20 cellular contexts compared by ENCODE assay signal in genomic region chr3:47752716-47753115, GRCh38. TPM values are rescaled to one million over a fixed set of nuclear protein-coding genes. Genes with fewer than 3 reads are reported as not detected.
DNase-seq lines count a peak whose midpoint lies in the region; ATAC-seq and TF ChIP-seq lines count a peak whose summit lies in the region.
"Had no signal": no experiment of that assay in that cellular context is flagged by ENCODE, and none has a peak within 500 bp of the region (broad histone marks: within the 10 kb centered on the region; RNA-seq: fewer than 3 reads in every experiment).

No MANE protein-coding gene starts in this region.

- ATAC-seq in GM21723 (IDR thresholded peaks at IDR 0.05; ENCODE audit: unreplicated experiment) = no peak

- no peak overlapping the region for H2AK5ac ChIP-seq in trophoblast cell (ENCODE audit: low read length)

- no peaks in the 10 kb centered on the region for H3K4me1 Mint-ChIP-seq in endodermal cell

- peak overlapping the region; percentile 4 for H3K27ac Mint-ChIP-seq in endodermal cell
- H3K27ac Mint-ChIP-seq: HFFc6 had no signal

- H3K27me3 ChIP-seq in endodermal cell (ENCODE audit: control insufficient read depth, insufficient read depth, low read length, poor library complexity, severe bottlenecking) (no peaks in the 10 kb centered on the region), trophoblast cell (ENCODE audit: insufficient read depth, low read length) (no peaks in the 10 kb centered on the region), skeletal muscle tissue (ENCODE audit: control insufficient read depth in 3 of 3, insufficient read depth in 3 of 3, low read length in 3 of 3) (no peaks in the 10 kb centered on the region)
- H3K27me3 ChIP-seq: BLaER1 had no signal

- peak overlapping the region; percentile 58 for H3K4ac ChIP-seq in trophoblast cell (ENCODE audit: low read depth, low read length)

- H3K27ac ChIP-seq in HEK293 (ENCODE audit: extremely low read depth, low read depth, low read length) (no peak overlapping the region), endodermal cell (ENCODE audit: low read depth, low read length) (no peak overlapping the region), trophoblast cell (ENCODE audit: low read depth, low read length) (no peak overlapping the region), skeletal muscle tissue (ENCODE audit: low read depth, low read length) (peak overlapping the region; percentile 76)
- H3K27ac ChIP-seq: BLaER1, GM23248, HL-60 had no signal

- no peak for TF ChIP-seq CTCF in HEK293 (tag by site-specific recombination; IDR thresholded peaks at IDR 0.05)
- TF ChIP-seq CTCF in endodermal cell (conservative IDR thresholded peaks at IDR 0.05) = no peak

- no peak overlapping the region for H3K23ac ChIP-seq in trophoblast cell (ENCODE audit: low read length)

- H2BK12ac ChIP-seq in trophoblast cell (ENCODE audit: low read length) = no peak overlapping the region

- no peaks in the 10 kb centered on the region for H3K9me3 ChIP-seq in HEK293 (ENCODE audit: control insufficient read depth, insufficient read depth, low read depth, low read length)
- H3K9me3 ChIP-seq in endodermal cell (ENCODE audit: control insufficient read depth, low read length) = no peaks in the 10 kb centered on the region
- H3K9me3 ChIP-seq in trophoblast cell (ENCODE audit: insufficient read depth, low read depth, low read length) = no peaks in the 10 kb centered on the region
- no peaks in the 10 kb centered on the region for H3K9me3 ChIP-seq in skeletal muscle tissue (ENCODE audit: control insufficient read depth in 3 of 3, low read length in 3 of 3)
- H3K9me3 ChIP-seq: BLaER1 had no signal

- H3K4me1 ChIP-seq in HEK293 (ENCODE audit: control insufficient read depth, insufficient read depth, low read length) (no peaks in the 10 kb centered on the region), endodermal cell (ENCODE audit: control insufficient read depth, insufficient read depth, low read length) (no peaks in the 10 kb centered on the region), trophoblast cell (ENCODE audit: control insufficient read depth in 1 of 2, insufficient read depth in 2 of 2, low read length in 2 of 2) (no peaks in the 10 kb centered on the region), skeletal muscle tissue (ENCODE audit: control insufficient read depth in 3 of 3, insufficient read depth in 3 of 3, low read length in 3 of 3) (peaks cover 0 to 6% (median 0%) of the 10 kb centered on the region in 3 donors)
- H3K4me1 ChIP-seq: BLaER1 had no signal

- no peak overlapping the region for H4K8ac ChIP-seq in trophoblast cell (ENCODE audit: low read depth, low read length)

- no peaks in the 10 kb centered on the region for H3K9me3 Mint-ChIP-seq in endodermal cell
- H3K9me3 Mint-ChIP-seq: HFFc6 had no signal

- no peak overlapping the region for H3K4me3 Mint-ChIP-seq in endodermal cell
- H3K4me3 Mint-ChIP-seq: CD14-positive monocyte; CD4-positive, alpha-beta memory T cell; HFFc6 had no signal

- POLR2A ChIA-PET in HEK293 (lab: Yijun Ruan, JAX) = no interaction called here

- H4K91ac ChIP-seq in trophoblast cell (ENCODE audit: low read depth, low read length) = no peak overlapping the region

- H2AFZ ChIP-seq in trophoblast cell (ENCODE audit: insufficient read depth, low read length, poor library complexity) = no peak overlapping the region
- H2AFZ ChIP-seq: GM23248 had no signal

- H3K4me3 ChIP-seq in HEK293 (ENCODE audit: low read depth, low read length) (no peak overlapping the region), endodermal cell (ENCODE audit: low read length) (no peak overlapping the region), trophoblast cell (ENCODE audit: low read depth, low read length) (no peak overlapping the region), skeletal muscle tissue (ENCODE audit: low read length in 3 of 3) (no peak overlapping the region)
- H3K4me3 ChIP-seq: BLaER1, GM23248 had no signal

- peaks cover 38% of the 10 kb centered on the region for H3K36me3 Mint-ChIP-seq in endodermal cell (ENCODE audit: low read depth)

- H2BK5ac ChIP-seq in trophoblast cell (ENCODE audit: low read depth, low read length, poor library complexity) = no peak overlapping the region

- H4K12ac ChIP-seq in trophoblast cell (ENCODE audit: low read depth, low read length) = no peak overlapping the region

- H3K36me3 ChIP-seq in HEK293 (ENCODE audit: control insufficient read depth in 2 of 2, insufficient read depth in 1 of 2, low read length in 2 of 2) (peaks cover 13 to 19% of the 10 kb centered on the region in 2 experiments; a peak in 2 of 3 replicates), endodermal cell (ENCODE audit: control insufficient read depth, insufficient read depth, low read length) (peaks cover 53% of the 10 kb centered on the region), trophoblast cell (ENCODE audit: control insufficient read depth in 1 of 2, insufficient read depth in 2 of 2, low read length in 2 of 2) (peaks cover 6 to 22% of the 10 kb centered on the region in 2 experiments), skeletal muscle tissue (ENCODE audit: control insufficient read depth in 3 of 3, insufficient read depth in 3 of 3, low read length in 3 of 3) (peaks cover 0 to 7% (median 0%) of the 10 kb centered on the region in 3 donors)

- H3K14ac ChIP-seq in trophoblast cell (ENCODE audit: low read length) = no peak overlapping the region

- H2BK120ac ChIP-seq in trophoblast cell (ENCODE audit: insufficient read depth, low read length, poor library complexity) = no peak overlapping the region

- CTCF ChIA-PET in HEK293 (lab: Yijun Ruan, JAX) = no interaction called here

- DNase-seq in endodermal cell (no peak), trophoblast cell (no peak), NCI-H2107 (lab: John Stamatoyannopoulos, UW) (no peak), AG20443 (ENCODE audit: low spot score) (no peak), NCI-H510A treated with DMSO at 0.1 percent for 48 hours (lab: John Stamatoyannopoulos, UW) (no peak)
- DNase-seq: ACHN; AML-193; CD4-positive, alpha-beta memory T cell; DMS153; DMS79; GDM1; GM23248; HCEC 1CT; HFFc6 had no signal

- 92 to 97% methylated on average over 3 of the region's 3 CpGs for WGBS in endodermal cell (ENCODE audit: insufficient coverage in 1 of 2, insufficient read length in 1 of 2), 2 experiments
- WGBS in trophoblast cell (ENCODE audit: extremely low coverage, insufficient coverage, insufficient read length) = no CpG with 5 or more reads among the region's 3 CpGs

- H3K27me3 Mint-ChIP-seq in endodermal cell (ENCODE audit: insufficient read depth) = no peaks in the 10 kb centered on the region
- H3K27me3 Mint-ChIP-seq: CD4-positive, alpha-beta memory T cell had no signal

- no peaks in the 10 kb centered on the region for H3K79me1 ChIP-seq in trophoblast cell (ENCODE audit: low read length)

- peaks cover 11% of the 10 kb centered on the region for H3K79me2 ChIP-seq in trophoblast cell (ENCODE audit: control insufficient read depth, insufficient read depth, low read length, poor library complexity)

- H3K4me2 ChIP-seq in trophoblast cell (ENCODE audit: low read length) = no peak overlapping the region
- H3K4me2 ChIP-seq: BLaER1 had no signal

- H3K9ac ChIP-seq in endodermal cell (ENCODE audit: extremely low read depth, low read length, poor library complexity, severe bottlenecking) (no peak overlapping the region), trophoblast cell (ENCODE audit: low read length) (no peak overlapping the region), skeletal muscle tissue (ENCODE audit: low read depth in 1 of 3, low read length in 3 of 3) (peak overlapping the region in 1 of 3 donors; percentile 5)
- H3K9ac ChIP-seq: BLaER1, GM23248 had no signal

- H3K18ac ChIP-seq in trophoblast cell (ENCODE audit: low read length) = no peak overlapping the region

TF ChIP-seq in HEK293, 187 proteins besides CTCF, POLR2A, EP300 and RAD21:
- TF ChIP-seq ZBTB44 (tag by site-specific recombination; IDR thresholded peaks at IDR 0.05) (no peak), GLIS1 (tag by site-specific recombination; IDR thresholded peaks at IDR 0.05) (peak; percentile 17; the same call in 1 of the 2 replicates)

RNA-seq across cellular contexts. Expression of gene SMARCC1, which starts 29.0 kb away (rescaled TPM):
- total RNA-seq in endodermal cell (100 to 1,000 TPM; 200 to 231 TPM), skeletal muscle tissue (75.2 TPM)
- polyA plus RNA-seq in endodermal cell (2013, experiment 1 of 2) = 149 TPM
- polyA plus RNA-seq in endodermal cell (2013, experiment 2 of 2) = 144 TPM
- 65.2 and 66.9 TPM in 2 replicates for polyA plus RNA-seq in trophoblast cell (2013)

RNA-seq across cellular contexts. Expression of gene DHX30, which starts 50.2 kb away (rescaled TPM):
- total RNA-seq in endodermal cell = 100 to 1,000 TPM; 104 to 113 TPM
- polyA plus RNA-seq in endodermal cell (2013, experiment 1 of 2) = 96.9 TPM
- 86.5 TPM for polyA plus RNA-seq in endodermal cell (2013, experiment 2 of 2)
- 31.1 and 31.4 TPM in 2 replicates for polyA plus RNA-seq in trophoblast cell (2013)
- total RNA-seq in skeletal muscle tissue = 39.7 TPM
